21 cellular contexts compared by ENCODE assay signal in the genomic region with DNA sequence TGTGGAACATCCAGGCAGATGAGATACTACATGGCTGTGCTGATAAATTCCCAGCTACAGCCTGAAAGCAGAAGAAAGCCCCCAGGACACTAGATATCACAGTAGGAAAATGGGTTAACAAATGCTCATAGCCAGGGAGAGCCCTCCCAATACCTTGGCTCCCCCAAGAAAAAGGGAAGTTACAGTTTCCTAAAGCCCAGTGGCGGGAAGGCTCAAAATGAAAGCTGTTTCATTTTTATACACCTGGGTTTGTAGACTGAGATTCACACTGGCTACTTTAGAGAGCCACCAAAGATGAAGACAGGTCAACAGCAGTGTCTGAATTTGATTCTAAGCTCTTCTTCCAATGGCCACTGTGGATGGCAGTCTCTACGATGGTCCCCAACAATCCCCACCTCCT. TPM values are rescaled to one million over a fixed set of nuclear protein-coding genes. Genes with fewer than 3 reads are reported as not detected.
DNase-seq lines count a peak whose midpoint lies in the region; ATAC-seq and TF ChIP-seq lines count a peak whose summit lies in the region.
"Had no signal": no experiment of that assay in that cellular context is flagged by ENCODE, and none has a peak within 500 bp of the region (broad histone marks: within the 10 kb centered on the region; RNA-seq: fewer than 3 reads in every experiment).

No MANE protein-coding gene starts in this region.

- DNase-seq in esophagus muscularis mucosa (ENCODE audit: extremely low spot score) (peak; percentile 29), aorta (no peak), NCI-H1105 treated with DMSO at 0.1 percent for 48 hours (lab: John Stamatoyannopoulos, UW) (no peak), KG1 (lab: John Stamatoyannopoulos, UW) (no peak)
- DNase-seq: 8988T; BE2C; CD4-positive, alpha-beta memory T cell; DMS153; DMS79; GF-D8; GOT3; H7; HFFc6 had no signal

- H3K9me3 ChIP-seq in BLaER1 = peaks cover 4% of the 10 kb centered on the region; the same call in 1 of the 2 replicates
- no peaks in the 10 kb centered on the region for H3K9me3 ChIP-seq in OCI-LY3 (ENCODE audit: insufficient read depth, low read length)
- peaks cover 0 to 7% (median 5%) of the 10 kb centered on the region in 4 donors for H3K9me3 ChIP-seq in esophagus muscularis mucosa
- H3K9me3 ChIP-seq in aorta (ENCODE audit: control insufficient read depth, low read length) = peaks cover 4% of the 10 kb centered on the region
- H3K9me3 ChIP-seq: BE2C had no signal

- H3K4me3 ChIP-seq in BLaER1 (no peak overlapping the region), OCI-LY3 (ENCODE audit: low read length) (no peak overlapping the region), esophagus muscularis mucosa (no peak overlapping the region), aorta (ENCODE audit: low read length in 2 of 2) (no peak overlapping the region)

- no peaks in the 10 kb centered on the region for H3K36me3 ChIP-seq in BLaER1
- H3K36me3 ChIP-seq in OCI-LY3 (replicated peaks; ENCODE audit: low read depth, low read length) = no peaks in the 10 kb centered on the region
- H3K36me3 ChIP-seq in esophagus muscularis mucosa = no peaks in the 10 kb centered on the region
- H3K36me3 ChIP-seq in aorta (ENCODE audit: control insufficient read depth in 1 of 2, insufficient read depth in 2 of 2, low read length in 1 of 2) = no peaks in the 10 kb centered on the region
- H3K36me3 ChIP-seq: BE2C had no signal

- H3K79me2 ChIP-seq in OCI-LY3 (ENCODE audit: low read length) = no peaks in the 10 kb centered on the region

- H3K4me2 ChIP-seq in BLaER1 = peak overlapping the region; percentile 83
- H3K4me2 ChIP-seq in OCI-LY3 (ENCODE audit: low read length) = peak overlapping the region; percentile 41
- H3K4me2 ChIP-seq: KMS-11 had no signal

- 55% methylated on average over 2 of the region's 2 CpGs for WGBS in esophagus muscularis mucosa
- 41 to 55% methylated on average over 2 of the region's 2 CpGs for WGBS in aorta, 2 donors

- no peak for TF ChIP-seq POLR2A in esophagus muscularis mucosa (IDR thresholded peaks at IDR 0.05; ENCODE audit: low read depth)

- ATAC-seq in GM21390 (IDR thresholded peaks at IDR 0.05; ENCODE audit: unreplicated experiment) (peak; percentile 58), GM21360 (IDR thresholded peaks at IDR 0.05; ENCODE audit: unreplicated experiment) (no peak), aorta (ENCODE audit: low FRiP score) (no peak)
- ATAC-seq: HCT116 had no signal

- TF ChIP-seq CTCF in OCI-LY3 (IDR thresholded peaks at IDR 0.05; ENCODE audit: low read depth, low read length) (no peak), esophagus muscularis mucosa (IDR thresholded peaks at IDR 0.05) (no peak)

- H3K27ac ChIP-seq in BLaER1 (no peak overlapping the region; the same call in 1 of the 2 replicates), OCI-LY3 (ENCODE audit: low read length) (no peak overlapping the region), esophagus muscularis mucosa (replicated peaks in 1 of 4) (no peak overlapping the region), aorta (ENCODE audit: low read depth in 1 of 2, low read length in 2 of 2) (no peak overlapping the region)
- H3K27ac ChIP-seq: KMS-11 had no signal

- no peaks in the 10 kb centered on the region for H3K27me3 ChIP-seq in BLaER1
- peaks cover 7% of the 10 kb centered on the region; the same call in 1 of the 2 replicates for H3K27me3 ChIP-seq in OCI-LY3 (ENCODE audit: low read depth, low read length)
- peaks cover 0 to 16% (median 0%) of the 10 kb centered on the region in 4 donors for H3K27me3 ChIP-seq in esophagus muscularis mucosa
- H3K27me3 ChIP-seq in aorta (ENCODE audit: control insufficient read depth in 1 of 2, insufficient read depth in 2 of 2, low read length in 1 of 2) = no peaks in the 10 kb centered on the region
- H3K27me3 ChIP-seq: BE2C had no signal

- no peak for TF ChIP-seq EP300 in esophagus muscularis mucosa (IDR thresholded peaks at IDR 0.05)

- H3K9ac ChIP-seq in BLaER1 = no peak overlapping the region
- H3K9ac ChIP-seq in OCI-LY3 (ENCODE audit: low read length) = no peak overlapping the region
- H3K9ac ChIP-seq: KMS-11 had no signal

- H2AFZ ChIP-seq in OCI-LY3 (ENCODE audit: low read depth, low read length) = no peak overlapping the region

- H3K4me1 ChIP-seq in BLaER1 = peaks cover 58% of the 10 kb centered on the region
- peaks cover 38% of the 10 kb centered on the region for H3K4me1 ChIP-seq in OCI-LY3 (ENCODE audit: low read length)
- peaks cover 0 to 5% (median 0%) of the 10 kb centered on the region in 4 donors for H3K4me1 ChIP-seq in esophagus muscularis mucosa
- no peaks in the 10 kb centered on the region for H3K4me1 ChIP-seq in aorta (ENCODE audit: control insufficient read depth in 1 of 2, insufficient read depth in 2 of 2, low read length in 2 of 2)
- H3K4me1 ChIP-seq: BE2C had no signal

- intact Hi-C loops in esophagus muscularis mucosa (cut with DNase I) = no loop called here
- intact Hi-C loops in aorta (cut with DNase I) = no loop called here

- H4K20me1 ChIP-seq in BLaER1 = no peaks in the 10 kb centered on the region
- no peaks in the 10 kb centered on the region for H4K20me1 ChIP-seq in OCI-LY3 (ENCODE audit: insufficient read depth, low read length)

RNA-seq across cellular contexts. Expression of gene TOPAZ1, which starts 55.0 kb away (rescaled TPM):
- total RNA-seq in esophagus muscularis mucosa (not detected), aorta (not detected)
- polyA plus RNA-seq in aorta = not detected
- total RNA-seq: CD4-positive, alpha-beta memory T cell; H7; HFFc6; HT-29 had no signal
- polyA plus RNA-seq: CD14-positive monocyte; CD4-positive, alpha-beta memory T cell had no signal
